ENCODE assay signal across 19 cellular contexts in the genomic region with DNA sequence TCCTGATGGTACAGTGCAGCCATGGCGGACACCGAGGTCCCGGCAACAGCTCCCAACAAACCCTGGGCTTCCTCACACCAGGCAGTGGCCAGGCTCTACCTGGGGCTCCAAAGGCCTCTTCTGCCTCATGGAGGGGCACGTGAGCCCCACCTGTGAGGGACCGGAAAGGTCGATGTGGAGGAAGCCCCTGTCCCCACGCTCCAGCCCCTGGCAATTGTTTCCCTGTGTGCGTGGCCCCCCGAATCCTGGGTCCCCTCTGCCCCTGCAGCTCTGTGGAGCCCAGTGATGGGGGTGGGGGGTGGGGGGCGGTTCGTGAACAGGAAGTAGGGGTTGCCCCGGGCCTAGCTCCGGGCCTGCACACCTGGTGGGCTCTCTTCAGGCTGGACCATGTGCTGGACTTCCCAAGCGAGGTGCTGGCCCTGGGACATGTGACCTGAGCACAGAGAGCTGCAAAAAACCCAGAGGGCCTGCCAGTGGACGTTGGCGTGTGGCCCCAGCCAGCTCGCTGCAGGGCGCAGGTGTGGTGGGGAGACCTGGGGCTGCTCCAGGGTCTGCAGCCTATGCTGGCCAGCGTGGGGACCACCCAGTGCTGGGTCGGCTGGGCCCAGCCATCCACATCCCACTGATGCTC.
"Had no signal": no experiment of that assay in that cellular context is flagged by ENCODE, and none has a peak within 500 bp of the region (broad histone marks: within the 10 kb centered on the region; RNA-seq: fewer than 3 reads in every experiment).

No MANE protein-coding gene starts in this region.

- H3K9me3 Mint-ChIP-seq: activated T-helper 2 cell treated with anti-CD3 and anti-CD28 coated beads, Interferon-gamma antibody, Interleukin-2, Interleukin-4, amounts not matched to agents 10 μg/mL and 5 μg/mL and 100 μg/mL, durations not matched to agents 14 hours and 24 hours and 36 hours; dendritic cell treated with granulocyte-macrophage colony-stimulating factor and Interleukin-4, amounts not matched to agents 40 ng/mL and 50 ng/mL, for 4 days; immature natural killer cell; stimulated activated naive CD8-positive, alpha-beta T cell treated with anti-CD3 and anti-CD28 coated beads, Interleukin-15, Interleukin-2, amounts not matched to agents 100 ng/mL and 50 ng/mL, for 24 hours had no signal

- DNase-seq: activated CD4-positive, alpha-beta T cell treated with anti-CD3 and anti-CD28 coated beads for 48 hours; activated naive CD8-positive, alpha-beta T cell treated with anti-CD3 and anti-CD28 coated beads for 36 hours; amygdala; effector memory CD4-positive, alpha-beta T cell; immature natural killer cell; left cardiac atrium; mammary epithelial cell; naive thymus-derived CD4-positive, alpha-beta T cell; retina; stimulated activated CD4-positive, alpha-beta T cell treated with anti-CD3 and anti-CD28 coated beads, Interleukin-15, amount 100 ng/mL, for 24 hours; stimulated activated CD4-positive, alpha-beta T cell treated with anti-CD3 and anti-CD28 coated beads, Interleukin-4, amount 100 ng/mL, for 4 hours; stimulated activated CD8-positive, alpha-beta memory T cell treated with anti-CD3 and anti-CD28 coated beads, Interleukin-4, amount 100 ng/mL, for 48 hours; T-helper 17 cell; WERI-Rb-1 had no signal

- H3K27me3 Mint-ChIP-seq: activated naive CD8-positive, alpha-beta T cell treated with anti-CD3 and anti-CD28 coated beads for 36 hours; dendritic cell treated with granulocyte-macrophage colony-stimulating factor and Interleukin-4, amounts not matched to agents 40 ng/mL and 50 ng/mL, for 4 days; naive thymus-derived CD4-positive, alpha-beta T cell; stimulated activated naive CD8-positive, alpha-beta T cell treated with anti-CD3 and anti-CD28 coated beads, Interleukin-15, Interleukin-2, amounts not matched to agents 100 ng/mL and 50 ng/mL, for 24 hours; T-helper 17 cell had no signal

- H3K27ac Mint-ChIP-seq: activated naive CD8-positive, alpha-beta T cell treated with anti-CD3 and anti-CD28 coated beads for 36 hours; dendritic cell treated with granulocyte-macrophage colony-stimulating factor and Interleukin-4, amounts not matched to agents 40 ng/mL and 50 ng/mL, for 4 days; stimulated activated naive CD8-positive, alpha-beta T cell treated with anti-CD3 and anti-CD28 coated beads, Interleukin-15, Interleukin-2, amounts not matched to agents 100 ng/mL and 50 ng/mL, for 24 hours; T-helper 17 cell had no signal

- H3K4me3 Mint-ChIP-seq: activated naive CD8-positive, alpha-beta T cell treated with anti-CD3 and anti-CD28 coated beads for 36 hours; dendritic cell treated with granulocyte-macrophage colony-stimulating factor and Interleukin-4, amounts not matched to agents 40 ng/mL and 50 ng/mL, for 4 days; immature natural killer cell; naive thymus-derived CD4-positive, alpha-beta T cell; stimulated activated naive CD8-positive, alpha-beta T cell treated with anti-CD3 and anti-CD28 coated beads, Interleukin-15, Interleukin-2, amounts not matched to agents 100 ng/mL and 50 ng/mL, for 24 hours; T-helper 17 cell had no signal

- ATAC-seq: body of pancreas; left cardiac atrium; mucosa of descending colon; naive thymus-derived CD4-positive, alpha-beta T cell; T-helper 17 cell had no signal
